In the genomic region with DNA sequence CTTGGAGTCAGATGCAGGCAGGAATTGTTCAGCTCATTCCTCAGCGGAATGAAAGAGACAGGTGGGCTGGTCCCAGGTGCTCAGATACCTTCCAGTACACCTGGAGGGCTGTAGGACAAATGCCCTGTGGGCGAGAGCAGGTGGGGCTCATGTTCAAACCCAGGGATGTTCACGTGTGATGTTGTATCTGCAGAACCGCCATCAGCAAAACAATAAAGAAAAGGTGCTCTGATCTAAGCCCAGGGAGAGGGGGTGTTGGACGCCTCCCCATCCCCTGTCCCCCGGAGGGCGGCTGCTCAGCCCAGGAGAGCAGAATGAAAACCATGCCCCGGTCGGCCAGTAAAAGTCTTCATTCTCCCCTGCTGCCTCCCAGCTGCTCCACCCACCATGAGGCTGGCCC, we compare ENCODE assay signal across 16 cellular contexts.
A peak's percentile ranks its signal among the peaks of the same experiment; 100 is the strongest.
DNase-seq lines count a peak whose midpoint lies in the region; ATAC-seq lines count a peak whose summit lies in the region.
"Had no signal": no experiment of that assay in that cellular context is flagged by ENCODE, and none has a peak within 500 bp of the region (broad histone marks: within the 10 kb centered on the region; RNA-seq: fewer than 3 reads in every experiment).

No MANE protein-coding gene starts in this region.

- no peak overlapping the region for H3K27ac Mint-ChIP-seq in activated T-cell treated with anti-CD3 and anti-CD28 coated beads, Interleukin-2, amount 50 U/mL, for 24 hours
- H3K27ac Mint-ChIP-seq: CD4-positive, CD25-positive, alpha-beta regulatory T cell had no signal

- DNase-seq in activated T-cell treated with anti-CD3 and anti-CD28 coated beads, Interleukin-2, amount 50 U/mL, for 24 hours, result peak; percentile 19
- DNase-seq in activated T-cell treated with anti-CD3 and anti-CD28 coated beads, Interleukin-2, amount 50 U/mL, for 48 hours, result no peak
- DNase-seq in NCI-H69 (lab: John Stamatoyannopoulos, UW), result peak; percentile 46
- peak; percentile 62 for DNase-seq in mesenteric fat pad (ENCODE audit: low spot score)
- DNase-seq in left colon, result no peak
- no peak for DNase-seq in NCI-H2227 treated with DMSO at 0.1 percent for 48 hours (lab: John Stamatoyannopoulos, UW)
- DNase-seq in DMS 273 (lab: John Stamatoyannopoulos, UW; ENCODE audit: unreplicated experiment), result no peak
- no peak for DNase-seq in SHP77 (lab: John Stamatoyannopoulos, UW)
- DNase-seq: ACHN; Calu3; CD4-positive, CD25-positive, alpha-beta regulatory T cell; DMS153; DMS79 treated with DMSO at 0.1 percent for 48 hours; EL; GDM1; GM23248 had no signal

- H3K4me1 Mint-ChIP-seq in activated T-cell treated with anti-CD3 and anti-CD28 coated beads, Interleukin-2, amount 50 U/mL, for 24 hours (ENCODE audit: low read depth), result peaks cover 7% of the 10 kb centered on the region

- no peak overlapping the region for H3K4me3 Mint-ChIP-seq in activated T-cell treated with anti-CD3 and anti-CD28 coated beads, Interleukin-2, amount 50 U/mL, for 24 hours

- intact Hi-C loops in left colon (cut with DNase I, micrococcal nuclease), result no loop called here

- peaks cover 18% of the 10 kb centered on the region for H3K27me3 Mint-ChIP-seq in activated T-cell treated with anti-CD3 and anti-CD28 coated beads, Interleukin-2, amount 50 U/mL, for 24 hours

- H3K9me3 Mint-ChIP-seq in activated T-cell treated with anti-CD3 and anti-CD28 coated beads, Interleukin-2, amount 50 U/mL, for 24 hours, result peaks cover 3% of the 10 kb centered on the region

- H3K36me3 Mint-ChIP-seq in activated T-cell treated with anti-CD3 and anti-CD28 coated beads, Interleukin-2, amount 50 U/mL, for 24 hours (ENCODE audit: low read depth), result no peaks in the 10 kb centered on the region

- ATAC-seq in left colon, result no peak

Comparison
In these comparisons a context has a peak if more than half of its experiments do, and no peak if none do; other contexts are left out.
1. DNase-seq: peak in activated T-cell treated with anti-CD3 and anti-CD28 coated beads, Interleukin-2, amount 50 U/mL, for 24 hours (single experiment), NCI-H69 (single experiment) and mesenteric fat pad (single experiment); none in activated T-cell treated with anti-CD3 and anti-CD28 coated beads, Interleukin-2, amount 50 U/mL, for 48 hours (0 of 2), left colon (0 of 2), NCI-H2227 treated with DMSO at 0.1 percent for 48 hours (single experiment), DMS 273 (single experiment) and SHP77 (0 of 2).